In the genomic region with DNA sequence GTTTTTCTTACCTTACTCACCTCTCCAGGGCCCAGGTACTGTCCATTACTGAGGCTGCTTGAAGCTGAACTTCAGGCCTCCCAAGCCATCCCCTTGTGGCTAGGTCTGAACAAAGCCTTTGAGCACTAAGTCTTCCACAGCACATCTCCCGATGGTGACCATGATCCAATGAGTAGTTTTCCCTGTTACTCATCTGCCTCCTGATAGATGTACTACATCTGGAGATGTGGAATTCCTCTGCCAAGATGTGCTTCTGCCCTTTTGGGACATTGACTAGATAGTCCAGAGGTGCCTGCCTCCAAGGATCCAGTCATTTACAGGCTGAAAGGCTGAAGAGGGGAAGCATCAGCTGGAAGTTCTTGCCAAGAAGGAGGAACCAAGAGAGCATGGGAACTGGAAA, we compare ENCODE assay signal across 1 cellular context.
TF ChIP-seq lines count a peak whose summit lies in the region.

No MANE protein-coding gene starts in this region.

TF ChIP-seq in GM23338, 12 proteins besides CTCF, POLR2A, EP300 and RAD21 (continued from another document):
- TF ChIP-seq ZNF331 (CRISPR knock-in tag; IDR thresholded peaks at IDR 0.05; ENCODE audit: low read depth) (no peak), EZH2phosphoT487 (IDR thresholded peaks at IDR 0.05; ENCODE audit: unreplicated experiment) (no peak), STAT1 (IDR thresholded peaks at IDR 0.05; ENCODE audit: unreplicated experiment) (no peak), CREB1 (CRISPR knock-in tag; IDR thresholded peaks at IDR 0.05; ENCODE audit: low read depth) (no peak)
- TF ChIP-seq, protein P1, sequence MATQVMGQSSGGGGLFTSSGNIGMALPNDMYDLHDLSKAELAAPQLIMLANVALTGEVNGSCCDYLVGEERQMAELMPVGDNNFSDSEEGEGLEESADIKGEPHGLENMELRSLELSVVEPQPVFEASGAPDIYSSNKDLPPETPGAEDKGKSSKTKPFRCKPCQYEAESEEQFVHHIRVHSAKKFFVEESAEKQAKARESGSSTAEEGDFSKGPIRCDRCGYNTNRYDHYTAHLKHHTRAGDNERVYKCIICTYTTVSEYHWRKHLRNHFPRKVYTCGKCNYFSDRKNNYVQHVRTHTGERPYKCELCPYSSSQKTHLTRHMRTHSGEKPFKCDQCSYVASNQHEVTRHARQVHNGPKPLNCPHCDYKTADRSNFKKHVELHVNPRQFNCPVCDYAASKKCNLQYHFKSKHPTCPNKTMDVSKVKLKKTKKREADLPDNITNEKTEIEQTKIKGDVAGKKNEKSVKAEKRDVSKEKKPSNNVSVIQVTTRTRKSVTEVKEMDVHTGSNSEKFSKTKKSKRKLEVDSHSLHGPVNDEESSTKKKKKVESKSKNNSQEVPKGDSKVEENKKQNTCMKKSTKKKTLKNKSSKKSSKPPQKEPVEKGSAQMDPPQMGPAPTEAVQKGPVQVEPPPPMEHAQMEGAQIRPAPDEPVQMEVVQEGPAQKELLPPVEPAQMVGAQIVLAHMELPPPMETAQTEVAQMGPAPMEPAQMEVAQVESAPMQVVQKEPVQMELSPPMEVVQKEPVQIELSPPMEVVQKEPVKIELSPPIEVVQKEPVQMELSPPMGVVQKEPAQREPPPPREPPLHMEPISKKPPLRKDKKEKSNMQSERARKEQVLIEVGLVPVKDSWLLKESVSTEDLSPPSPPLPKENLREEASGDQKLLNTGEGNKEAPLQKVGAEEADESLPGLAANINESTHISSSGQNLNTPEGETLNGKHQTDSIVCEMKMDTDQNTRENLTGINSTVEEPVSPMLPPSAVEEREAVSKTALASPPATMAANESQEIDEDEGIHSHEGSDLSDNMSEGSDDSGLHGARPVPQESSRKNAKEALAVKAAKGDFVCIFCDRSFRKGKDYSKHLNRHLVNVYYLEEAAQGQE (IDR thresholded peaks at IDR 0.05; ENCODE audit: unreplicated experiment): no peak
